Comparison of ENCODE assay signal across 8 cellular contexts in genomic region chr18:46756559-46757201, GRCh38. TPM values are rescaled to one million over a fixed set of nuclear protein-coding genes. Genes with fewer than 3 reads are reported as not detected.
DNase-seq lines count a peak whose midpoint lies in the region; ATAC-seq and TF ChIP-seq lines count a peak whose summit lies in the region.

A gene with protein sequence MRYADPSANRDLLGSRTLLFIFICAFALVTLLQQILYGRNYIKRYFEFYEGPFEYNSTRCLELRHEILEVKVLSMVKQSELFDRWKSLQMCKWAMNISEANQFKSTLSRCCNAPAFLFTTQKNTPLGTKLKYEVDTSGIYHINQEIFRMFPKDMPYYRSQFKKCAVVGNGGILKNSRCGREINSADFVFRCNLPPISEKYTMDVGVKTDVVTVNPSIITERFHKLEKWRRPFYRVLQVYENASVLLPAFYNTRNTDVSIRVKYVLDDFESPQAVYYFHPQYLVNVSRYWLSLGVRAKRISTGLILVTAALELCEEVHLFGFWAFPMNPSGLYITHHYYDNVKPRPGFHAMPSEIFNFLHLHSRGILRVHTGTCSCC (minus strand): TSS chr18:46757053. CDS start chr18:46756508, 545 bp downstream.

- no peaks in the 10 kb centered on the region for H3K9me3 ChIP-seq in CD8-positive, alpha-beta memory T cell (ENCODE audit: low read length)
- no peaks in the 10 kb centered on the region for H3K9me3 ChIP-seq in iPS DF 6.9 (ENCODE audit: control insufficient read depth, insufficient read depth, low read length)
- H3K9me3 ChIP-seq in thoracic aorta: no peaks in the 10 kb centered on the region
- no peaks in the 10 kb centered on the region for H3K9me3 ChIP-seq in MM.1S (replicated peaks; ENCODE audit: insufficient read depth, low read length)
- H3K9me3 ChIP-seq in gastroesophageal sphincter: no peaks in the 10 kb centered on the region

- peaks cover 8% of the 10 kb centered on the region for H3K27me3 ChIP-seq in CD8-positive, alpha-beta memory T cell (ENCODE audit: insufficient read depth, low read length, poor library complexity, severe bottlenecking)
- H3K27me3 ChIP-seq in iPS DF 6.9 (ENCODE audit: control insufficient read depth, insufficient read depth, low read length) (peaks cover 16% of the 10 kb centered on the region; the same call in 1 of the 2 replicates), thoracic aorta (replicated peaks; ENCODE audit: insufficient read depth) (no peaks in the 10 kb centered on the region), MM.1S (replicated peaks; ENCODE audit: insufficient read depth, low read length) (no peaks in the 10 kb centered on the region), gastroesophageal sphincter (peaks cover 79% of the 10 kb centered on the region)

- H3K79me2 ChIP-seq in MM.1S (ENCODE audit: low read length): no peaks in the 10 kb centered on the region

- no peak for DNase-seq in CD8-positive, alpha-beta memory T cell
- DNase-seq in activated CD8-positive, alpha-beta T cell treated with anti-CD3 and anti-CD28 coated beads, Interleukin-2, amount 10 ng/mL, durations not matched to agents 7 days and 5 days: peak; percentile 18
- DNase-seq in iPS DF 6.9 (ENCODE audit: low read depth, low spot score) (no peak), thoracic aorta (ENCODE audit: low spot score) (no peak), GM19238 (ENCODE audit: insufficient read length, low spot score) (no peak), MM.1S (no peak)

- TF ChIP-seq CTCF in thoracic aorta (IDR thresholded peaks at IDR 0.05) (no peak), MM.1S (IDR thresholded peaks at IDR 0.05; ENCODE audit: low read length) (no peak), gastroesophageal sphincter (IDR thresholded peaks at IDR 0.05) (no peak)

- H3K4me3 Mint-ChIP-seq in CD8-positive, alpha-beta memory T cell: peak within 1 kb of the TSS in 5 of 7 donors; percentile 20 to 72 (median 48)
- H3K4me3 Mint-ChIP-seq in activated CD8-positive, alpha-beta T cell treated with anti-CD3 and anti-CD28 coated beads, Interleukin-2, amount 10 ng/mL, durations not matched to agents 7 days and 5 days: peak within 1 kb of the TSS; percentile 60

- no peak for TF ChIP-seq EP300 in gastroesophageal sphincter (IDR thresholded peaks at IDR 0.05)

- POLR2A ChIA-PET in CD8-positive, alpha-beta memory T cell (lab: Charles Lee): no interaction called here
- POLR2A ChIA-PET in activated CD8-positive, alpha-beta T cell treated with anti-CD3 and anti-CD28 coated beads, Interleukin-2, amount 10 ng/mL, durations not matched to agents 7 days and 5 days (lab: Charles Lee): no interaction called here

- peak; percentile 33 for ATAC-seq in HG03354 (IDR thresholded peaks at IDR 0.05; ENCODE audit: poor library complexity, severe bottlenecking, unreplicated experiment)
- ATAC-seq in activated CD8-positive, alpha-beta T cell treated with anti-CD3 and anti-CD28 coated beads, Interleukin-2, amount 10 ng/mL, durations not matched to agents 7 days and 5 days: peak; percentile 40
- ATAC-seq in thoracic aorta (ENCODE audit: insufficient number of reproducible peaks, low FRiP score, low read depth): no peak
- ATAC-seq in gastroesophageal sphincter: no peak

- H3K9ac ChIP-seq in MM.1S (ENCODE audit: low read length): no peak within 1 kb of the TSS

- no peak within 1 kb of the TSS for H3K27ac ChIP-seq in CD8-positive, alpha-beta memory T cell (ENCODE audit: low read depth, low read length)
- H3K27ac ChIP-seq in iPS DF 6.9 (ENCODE audit: low read length) (no peak within 1 kb of the TSS), thoracic aorta (no peak within 1 kb of the TSS), MM.1S (ENCODE audit: low read length) (no peak within 1 kb of the TSS), gastroesophageal sphincter (no peak within 1 kb of the TSS)

- no peak within 1 kb of the TSS for H3K4me3 ChIP-seq in CD8-positive, alpha-beta memory T cell (ENCODE audit: low read length)
- H3K4me3 ChIP-seq in iPS DF 6.9 (ENCODE audit: low read length) (peak within 1 kb of the TSS; percentile 55; the same call in 1 of the 2 replicates), thoracic aorta (peak within 1 kb of the TSS; percentile 62), MM.1S (ENCODE audit: low read length) (no peak within 1 kb of the TSS), gastroesophageal sphincter (peak within 1 kb of the TSS in 1 of 2 donors; percentile 34)

- peaks cover 11 to 24% (median 12%) of the 10 kb centered on the region in 3 donors for H3K4me1 Mint-ChIP-seq in CD8-positive, alpha-beta memory T cell
- peaks cover 34% of the 10 kb centered on the region for H3K4me1 Mint-ChIP-seq in activated CD8-positive, alpha-beta T cell treated with anti-CD3 and anti-CD28 coated beads, Interleukin-2, amount 10 ng/mL, durations not matched to agents 7 days and 5 days (ENCODE audit: low read depth)

- H3F3A ChIP-seq in MM.1S (ENCODE audit: insufficient read depth, low read length): no peaks in the 10 kb centered on the region

- no peaks in the 10 kb centered on the region for H3K4me1 ChIP-seq in CD8-positive, alpha-beta memory T cell (ENCODE audit: insufficient read depth, low read length)
- H3K4me1 ChIP-seq in iPS DF 6.9 (ENCODE audit: control insufficient read depth, insufficient read depth, low read length) (peaks cover 4% of the 10 kb centered on the region), thoracic aorta (ENCODE audit: control insufficient read depth in 1 of 2, low read depth in 2 of 2) (peaks cover 10 to 27% of the 10 kb centered on the region in 2 donors), MM.1S (ENCODE audit: low read length) (peaks cover 7% of the 10 kb centered on the region), gastroesophageal sphincter (peaks cover 0 to 24% (median 9%) of the 10 kb centered on the region in 3 donors)

- no peak within 1 kb of the TSS for H2AFZ ChIP-seq in MM.1S (ENCODE audit: low read length)

- H3K36me3 Mint-ChIP-seq in CD8-positive, alpha-beta memory T cell: no peaks in the 10 kb centered on the region
- no peaks in the 10 kb centered on the region for H3K36me3 Mint-ChIP-seq in activated CD8-positive, alpha-beta T cell treated with anti-CD3 and anti-CD28 coated beads, Interleukin-2, amount 10 ng/mL, durations not matched to agents 7 days and 5 days (ENCODE audit: low read depth)

- WGBS in iPS DF 6.9 (ENCODE audit: insufficient coverage, insufficient read length): no CpG with 5 or more reads among the region's 74 CpGs
- 0% methylated on average over 3 of the region's 74 CpGs; no CpG with 5 or more reads in 1 of the 2 donors for WGBS in gastroesophageal sphincter (ENCODE audit: low coverage in 1 of 2), 2 donors

- no peak for TF ChIP-seq POLR2A in gastroesophageal sphincter (IDR thresholded peaks at IDR 0.05)

- no peak within 1 kb of the TSS for H3K4me2 ChIP-seq in MM.1S (ENCODE audit: low read depth, low read length)

- H3K27me3 Mint-ChIP-seq in CD8-positive, alpha-beta memory T cell: peaks cover 38 to 56% of the 10 kb centered on the region in 2 donors
- H3K27me3 Mint-ChIP-seq in activated CD8-positive, alpha-beta T cell treated with anti-CD3 and anti-CD28 coated beads, Interleukin-2, amount 10 ng/mL, durations not matched to agents 7 days and 5 days (ENCODE audit: low read depth): peaks cover 65% of the 10 kb centered on the region

- H3K9me2 ChIP-seq in MM.1S (replicated peaks; ENCODE audit: insufficient read depth, low read length): no peaks in the 10 kb centered on the region

- H4K20me1 ChIP-seq in MM.1S (ENCODE audit: insufficient read depth, low read length): no peaks in the 10 kb centered on the region

- H3K36me3 ChIP-seq in CD8-positive, alpha-beta memory T cell (ENCODE audit: insufficient read depth, low read length): no peaks in the 10 kb centered on the region
- H3K36me3 ChIP-seq in iPS DF 6.9 (ENCODE audit: control insufficient read depth, insufficient read depth, low read length) (no peaks in the 10 kb centered on the region), thoracic aorta (no peaks in the 10 kb centered on the region), MM.1S (replicated peaks; ENCODE audit: insufficient read depth, low read length) (no peaks in the 10 kb centered on the region), gastroesophageal sphincter (no peaks in the 10 kb centered on the region)

- H3K27ac Mint-ChIP-seq in CD8-positive, alpha-beta memory T cell: no peak within 1 kb of the TSS
- H3K27ac Mint-ChIP-seq in activated CD8-positive, alpha-beta T cell treated with anti-CD3 and anti-CD28 coated beads, Interleukin-2, amount 10 ng/mL, durations not matched to agents 7 days and 5 days: no peak within 1 kb of the TSS

- H3K9me3 Mint-ChIP-seq in CD8-positive, alpha-beta memory T cell: no peaks in the 10 kb centered on the region
- no peaks in the 10 kb centered on the region for H3K9me3 Mint-ChIP-seq in activated CD8-positive, alpha-beta T cell treated with anti-CD3 and anti-CD28 coated beads, Interleukin-2, amount 10 ng/mL, durations not matched to agents 7 days and 5 days (ENCODE audit: insufficient read depth)

- CTCF ChIA-PET in CD8-positive, alpha-beta memory T cell (lab: Charles Lee): no interaction called here
- CTCF ChIA-PET in activated CD8-positive, alpha-beta T cell treated with anti-CD3 and anti-CD28 coated beads, Interleukin-2, amount 10 ng/mL, durations not matched to agents 7 days and 5 days (lab: Charles Lee): no interaction called here

RNA-seq across cellular contexts. Expression of the gene that starts here (rescaled TPM):
- total RNA-seq in CD8-positive, alpha-beta memory T cell: not detected
- polyA plus RNA-seq in CD8-positive, alpha-beta memory T cell: 0.23 TPM
- not detected for total RNA-seq in activated CD8-positive, alpha-beta T cell treated with anti-CD3 and anti-CD28 coated beads, Interleukin-2, amount 10 ng/mL, durations not matched to agents 7 days and 5 days
- total RNA-seq in thoracic aorta (under 1 TPM in 1 of 2 donors, not detected in 1; 0.14 TPM), gastroesophageal sphincter (under 1 TPM in 2 of 4 donors, not detected in 2; 0.08 to 0.27 TPM)

Comparison
In these comparisons a context has a peak if more than half of its experiments do, and no peak if none do; other contexts are left out.
1. Peak in DNase-seq and ATAC-seq in activated CD8-positive, alpha-beta T cell treated with anti-CD3 and anti-CD28 coated beads, Interleukin-2, amount 10 ng/mL, durations not matched to agents 7 days and 5 days; RNA of the gene not detected or under 1 TPM.
2. H3K4me3 ChIP-seq: peak in iPS DF 6.9 (single experiment) and thoracic aorta (single experiment); none in CD8-positive, alpha-beta memory T cell (single experiment) and MM.1S (single experiment).